Comparison of ENCODE assay signal across 8 cellular contexts in genomic region chr2:9139491-9140443, GRCh38.
DNase-seq lines count a peak whose midpoint lies in the region; ATAC-seq and TF ChIP-seq lines count a peak whose summit lies in the region.

No MANE protein-coding gene starts in this region.

- H3K9me3 Mint-ChIP-seq in activated T-cell treated with anti-CD3 and anti-CD28 coated beads, Interleukin-2, amount 50 U/mL, for 4 hours: no peaks in the 10 kb centered on the region
- no peaks in the 10 kb centered on the region for H3K9me3 Mint-ChIP-seq in neural progenitor cell

- H3K79me2 ChIP-seq in OCI-LY3 (ENCODE audit: low read length) (no peaks in the 10 kb centered on the region), neural progenitor cell (ENCODE audit: low read depth) (no peaks in the 10 kb centered on the region)

- H3K4me1 ChIP-seq in OCI-LY3 (ENCODE audit: low read length) (peaks cover 22% of the 10 kb centered on the region), neural progenitor cell (peaks cover 11% of the 10 kb centered on the region), thyroid gland (peaks cover 0 to 15% of the 10 kb centered on the region in 2 donors)

- intact Hi-C loops in thyroid gland (cut with DNase I): loop anchor here (5.0 kb wide), 3 partner anchors 68 to 267 kb away; partner anchors contain the start of gene ASAP2

- H4K20me1 ChIP-seq in OCI-LY3 (ENCODE audit: insufficient read depth, low read length) (no peaks in the 10 kb centered on the region), neural progenitor cell (ENCODE audit: low read depth) (no peaks in the 10 kb centered on the region)

- TF ChIP-seq CTCF in GM12865 (IDR thresholded peaks at IDR 0.05; ENCODE audit: insufficient read depth, low read depth, low read length, missing control alignments) (peak; percentile 85), OCI-LY3 (IDR thresholded peaks at IDR 0.05; ENCODE audit: low read depth, low read length) (peak; percentile 88), fibroblast of pulmonary artery (IDR thresholded peaks at IDR 0.05; ENCODE audit: low read length, missing control alignments) (peak; percentile 82), neural progenitor cell (IDR thresholded peaks at IDR 0.05) (peak; percentile 88), thyroid gland (IDR thresholded peaks at IDR 0.05) (peak; percentile 41 to 88 (median 70))

- no peak overlapping the region for H3K27ac Mint-ChIP-seq in neural progenitor cell

- H3K36me3 Mint-ChIP-seq in activated T-cell treated with anti-CD3 and anti-CD28 coated beads, Interleukin-2, amount 50 U/mL, for 4 hours (ENCODE audit: insufficient read depth): no peaks in the 10 kb centered on the region
- no peaks in the 10 kb centered on the region for H3K36me3 Mint-ChIP-seq in neural progenitor cell

- peak; percentile 37 to 44 for ATAC-seq in activated T-cell treated with anti-CD3 and anti-CD28 coated beads, Interleukin-2, amount 50 U/mL, for 4 hours
- ATAC-seq in HG02642 (IDR thresholded peaks at IDR 0.05; ENCODE audit: poor library complexity, unreplicated experiment): no peak

- H3K9me3 ChIP-seq in OCI-LY3 (ENCODE audit: insufficient read depth, low read length) (no peaks in the 10 kb centered on the region), neural progenitor cell (ENCODE audit: low read depth) (no peaks in the 10 kb centered on the region), thyroid gland (no peaks in the 10 kb centered on the region)

- no peak overlapping the region for H3K4me3 Mint-ChIP-seq in activated T-cell treated with anti-CD3 and anti-CD28 coated beads, Interleukin-2, amount 50 U/mL, for 4 hours
- H3K4me3 Mint-ChIP-seq in neural progenitor cell: no peak overlapping the region

- peaks cover 10% of the 10 kb centered on the region for H3K27me3 Mint-ChIP-seq in activated T-cell treated with anti-CD3 and anti-CD28 coated beads, Interleukin-2, amount 50 U/mL, for 4 hours (ENCODE audit: low read depth)
- no peaks in the 10 kb centered on the region for H3K27me3 Mint-ChIP-seq in neural progenitor cell (ENCODE audit: insufficient read depth, low read depth)

- peaks cover 14% of the 10 kb centered on the region for H3K27me3 ChIP-seq in OCI-LY3 (ENCODE audit: low read depth, low read length)
- peaks cover 44% of the 10 kb centered on the region for H3K27me3 ChIP-seq in neural progenitor cell
- no peaks in the 10 kb centered on the region for H3K27me3 ChIP-seq in thyroid gland

- H3K4me1 Mint-ChIP-seq in activated T-cell treated with anti-CD3 and anti-CD28 coated beads, Interleukin-2, amount 50 U/mL, for 4 hours (ENCODE audit: low read depth): peaks cover 1% of the 10 kb centered on the region
- H3K4me1 Mint-ChIP-seq in neural progenitor cell: peaks cover 27% of the 10 kb centered on the region

- no peak overlapping the region for H3K9ac ChIP-seq in OCI-LY3 (ENCODE audit: low read length)
- H3K9ac ChIP-seq in neural progenitor cell: no peak overlapping the region

- H3F3A ChIP-seq in neural progenitor cell (ENCODE audit: low read depth): peaks cover 9% of the 10 kb centered on the region

- TF ChIP-seq POLR2A in thyroid gland (IDR thresholded peaks at IDR 0.05): no peak

- WGBS in thyroid gland, 2 donors: 30 to 35% methylated on average over 18 of the region's 19 CpGs

- DNase-seq in GM12865 (ENCODE audit: low read depth) (peak; percentile 64), HT-29 (ENCODE audit: low spot score) (peak; percentile 76), fibroblast of pulmonary artery (ENCODE audit: low read depth) (peak; percentile 68), neural progenitor cell (ENCODE audit: low spot score) (peak; percentile 85), thyroid gland (peak; percentile 76 to 83)
- peak; percentile 44 for DNase-seq in activated T-cell treated with anti-CD3 and anti-CD28 coated beads, Interleukin-2, amount 50 U/mL, for 4 hours

- H3K27ac ChIP-seq in OCI-LY3 (ENCODE audit: low read length): no peak overlapping the region
- H3K27ac ChIP-seq in neural progenitor cell: no peak overlapping the region
- H3K27ac ChIP-seq in thyroid gland: peak overlapping the region in 1 of 3 donors; percentile 28

- H3K36me3 ChIP-seq in OCI-LY3 (replicated peaks; ENCODE audit: low read depth, low read length) (no peaks in the 10 kb centered on the region), neural progenitor cell (no peaks in the 10 kb centered on the region), thyroid gland (no peaks in the 10 kb centered on the region)

- H3K4me3 ChIP-seq in GM12865 (ENCODE audit: low read depth, low read length): no peak overlapping the region
- peak overlapping the region; percentile 30 for H3K4me3 ChIP-seq in OCI-LY3 (ENCODE audit: low read length)
- H3K4me3 ChIP-seq in fibroblast of pulmonary artery (replicated peaks; ENCODE audit: low read depth, low read length): no peak overlapping the region
- no peak overlapping the region for H3K4me3 ChIP-seq in neural progenitor cell
- H3K4me3 ChIP-seq in thyroid gland (replicated peaks in 1 of 3): no peak overlapping the region

- H2AFZ ChIP-seq in OCI-LY3 (ENCODE audit: low read depth, low read length) (peak overlapping the region; percentile 71; the same call in 1 of the 2 replicates), neural progenitor cell (replicated peaks) (peak overlapping the region; percentile 86)

- H3K4me2 ChIP-seq in OCI-LY3 (ENCODE audit: low read length) (peak overlapping the region; percentile 68), neural progenitor cell (no peak overlapping the region)
